In the genomic region with DNA sequence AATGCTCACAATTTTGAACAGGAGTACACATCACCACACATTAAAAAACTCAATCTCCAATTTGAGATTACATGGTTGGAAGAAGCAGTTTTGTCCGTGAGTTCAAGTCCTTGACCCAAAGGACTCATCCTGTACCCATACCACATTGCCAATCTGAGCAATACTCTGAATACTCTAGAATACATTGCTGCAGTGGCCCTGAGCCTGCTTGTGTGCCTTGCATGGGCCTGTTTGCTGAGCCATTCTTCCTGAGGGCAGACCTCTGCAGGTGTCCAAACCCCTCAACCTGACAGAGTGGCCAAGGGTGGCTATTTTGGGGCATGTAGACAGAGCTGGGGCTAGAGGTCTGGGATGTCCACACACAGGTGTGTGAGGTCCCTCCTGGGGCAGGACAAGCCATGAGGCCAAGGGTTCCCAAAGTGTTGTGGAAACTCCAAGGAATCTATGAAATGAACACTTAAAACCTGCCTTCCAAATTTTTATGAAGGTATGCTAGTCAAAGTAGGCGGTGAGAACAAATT, we compare ENCODE assay signal across 1 cellular context.
TF ChIP-seq lines count a peak whose summit lies in the region.

No MANE protein-coding gene starts in this region.

TF ChIP-seq in GM23338, 12 proteins besides CTCF, POLR2A, EP300 and RAD21 (continued from another document):
- TF ChIP-seq, protein P1, sequence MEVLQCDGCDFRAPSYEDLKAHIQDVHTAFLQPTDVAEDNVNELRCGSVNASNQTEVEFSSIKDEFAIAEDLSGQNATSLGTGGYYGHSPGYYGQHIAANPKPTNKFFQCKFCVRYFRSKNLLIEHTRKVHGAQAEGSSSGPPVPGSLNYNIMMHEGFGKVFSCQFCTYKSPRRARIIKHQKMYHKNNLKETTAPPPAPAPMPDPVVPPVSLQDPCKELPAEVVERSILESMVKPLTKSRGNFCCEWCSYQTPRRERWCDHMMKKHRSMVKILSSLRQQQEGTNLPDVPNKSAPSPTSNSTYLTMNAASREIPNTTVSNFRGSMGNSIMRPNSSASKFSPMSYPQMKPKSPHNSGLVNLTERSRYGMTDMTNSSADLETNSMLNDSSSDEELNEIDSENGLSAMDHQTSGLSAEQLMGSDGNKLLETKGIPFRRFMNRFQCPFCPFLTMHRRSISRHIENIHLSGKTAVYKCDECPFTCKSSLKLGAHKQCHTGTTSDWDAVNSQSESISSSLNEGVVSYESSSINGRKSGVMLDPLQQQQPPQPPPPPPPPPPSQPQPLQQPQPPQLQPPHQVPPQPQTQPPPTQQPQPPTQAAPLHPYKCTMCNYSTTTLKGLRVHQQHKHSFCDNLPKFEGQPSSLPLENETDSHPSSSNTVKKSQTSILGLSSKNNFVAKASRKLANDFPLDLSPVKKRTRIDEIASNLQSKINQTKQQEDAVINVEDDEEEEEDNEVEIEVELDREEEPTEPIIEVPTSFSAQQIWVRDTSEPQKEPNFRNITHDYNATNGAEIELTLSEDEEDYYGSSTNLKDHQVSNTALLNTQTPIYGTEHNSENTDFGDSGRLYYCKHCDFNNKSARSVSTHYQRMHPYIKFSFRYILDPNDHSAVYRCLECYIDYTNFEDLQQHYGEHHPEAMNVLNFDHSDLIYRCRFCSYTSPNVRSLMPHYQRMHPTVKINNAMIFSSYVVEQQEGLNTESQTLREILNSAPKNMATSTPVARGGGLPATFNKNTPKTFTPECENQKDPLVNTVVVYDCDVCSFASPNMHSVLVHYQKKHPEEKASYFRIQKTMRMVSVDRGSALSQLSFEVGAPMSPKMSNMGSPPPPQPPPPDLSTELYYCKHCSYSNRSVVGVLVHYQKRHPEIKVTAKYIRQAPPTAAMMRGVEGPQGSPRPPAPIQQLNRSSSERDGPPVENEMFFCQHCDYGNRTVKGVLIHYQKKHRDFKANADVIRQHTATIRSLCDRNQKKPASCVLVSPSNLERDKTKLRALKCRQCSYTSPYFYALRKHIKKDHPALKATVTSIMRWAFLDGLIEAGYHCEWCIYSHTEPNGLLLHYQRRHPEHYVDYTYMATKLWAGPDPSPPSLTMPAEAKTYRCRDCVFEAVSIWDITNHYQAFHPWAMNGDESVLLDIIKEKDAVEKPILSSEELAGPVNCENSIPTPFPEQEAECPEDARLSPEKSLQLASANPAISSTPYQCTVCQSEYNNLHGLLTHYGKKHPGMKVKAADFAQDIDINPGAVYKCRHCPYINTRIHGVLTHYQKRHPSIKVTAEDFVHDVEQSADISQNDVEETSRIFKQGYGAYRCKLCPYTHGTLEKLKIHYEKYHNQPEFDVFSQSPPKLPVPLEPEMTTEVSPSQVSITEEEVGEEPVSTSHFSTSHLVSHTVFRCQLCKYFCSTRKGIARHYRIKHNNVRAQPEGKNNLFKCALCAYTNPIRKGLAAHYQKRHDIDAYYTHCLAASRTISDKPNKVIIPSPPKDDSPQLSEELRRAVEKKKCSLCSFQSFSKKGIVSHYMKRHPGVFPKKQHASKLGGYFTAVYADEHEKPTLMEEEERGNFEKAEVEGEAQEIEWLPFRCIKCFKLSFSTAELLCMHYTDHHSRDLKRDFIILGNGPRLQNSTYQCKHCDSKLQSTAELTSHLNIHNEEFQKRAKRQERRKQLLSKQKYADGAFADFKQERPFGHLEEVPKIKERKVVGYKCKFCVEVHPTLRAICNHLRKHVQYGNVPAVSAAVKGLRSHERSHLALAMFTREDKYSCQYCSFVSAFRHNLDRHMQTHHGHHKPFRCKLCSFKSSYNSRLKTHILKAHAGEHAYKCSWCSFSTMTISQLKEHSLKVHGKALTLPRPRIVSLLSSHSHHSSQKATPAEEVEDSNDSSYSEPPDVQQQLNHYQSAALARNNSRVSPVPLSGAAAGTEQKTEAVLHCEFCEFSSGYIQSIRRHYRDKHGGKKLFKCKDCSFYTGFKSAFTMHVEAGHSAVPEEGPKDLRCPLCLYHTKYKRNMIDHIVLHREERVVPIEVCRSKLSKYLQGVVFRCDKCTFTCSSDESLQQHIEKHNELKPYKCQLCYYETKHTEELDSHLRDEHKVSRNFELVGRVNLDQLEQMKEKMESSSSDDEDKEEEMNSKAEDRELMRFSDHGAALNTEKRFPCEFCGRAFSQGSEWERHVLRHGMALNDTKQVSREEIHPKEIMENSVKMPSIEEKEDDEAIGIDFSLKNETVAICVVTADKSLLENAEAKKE (CRISPR knock-in tag; IDR thresholded peaks at IDR 0.05) = no peak
- no peak for TF ChIP-seq NANOG (IDR thresholded peaks at IDR 0.05; ENCODE audit: borderline replicate concordance)
- no peak for TF ChIP-seq STAT1 (IDR thresholded peaks at IDR 0.05; ENCODE audit: unreplicated experiment)
- no peak for TF ChIP-seq POLR2AphosphoS5 (IDR thresholded peaks at IDR 0.05; ENCODE audit: low read depth)
- TF ChIP-seq JUNB (IDR thresholded peaks at IDR 0.05; ENCODE audit: unreplicated experiment) = no peak
- TF ChIP-seq EZH2 (IDR thresholded peaks at IDR 0.05; ENCODE audit: low read depth, unreplicated experiment) = no peak
- no peak for TF ChIP-seq ZNF331 (CRISPR knock-in tag; IDR thresholded peaks at IDR 0.05; ENCODE audit: low read depth)
- TF ChIP-seq EZH2phosphoT487 (IDR thresholded peaks at IDR 0.05; ENCODE audit: unreplicated experiment) = no peak
- TF ChIP-seq ZNF114 (CRISPR knock-in tag; IDR thresholded peaks at IDR 0.05) = no peak
- TF ChIP-seq, protein P2, sequence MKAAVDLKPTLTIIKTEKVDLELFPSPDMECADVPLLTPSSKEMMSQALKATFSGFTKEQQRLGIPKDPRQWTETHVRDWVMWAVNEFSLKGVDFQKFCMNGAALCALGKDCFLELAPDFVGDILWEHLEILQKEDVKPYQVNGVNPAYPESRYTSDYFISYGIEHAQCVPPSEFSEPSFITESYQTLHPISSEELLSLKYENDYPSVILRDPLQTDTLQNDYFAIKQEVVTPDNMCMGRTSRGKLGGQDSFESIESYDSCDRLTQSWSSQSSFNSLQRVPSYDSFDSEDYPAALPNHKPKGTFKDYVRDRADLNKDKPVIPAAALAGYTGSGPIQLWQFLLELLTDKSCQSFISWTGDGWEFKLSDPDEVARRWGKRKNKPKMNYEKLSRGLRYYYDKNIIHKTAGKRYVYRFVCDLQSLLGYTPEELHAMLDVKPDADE (IDR thresholded peaks at IDR 0.05) = no peak
- TF ChIP-seq CREB1 (CRISPR knock-in tag; IDR thresholded peaks at IDR 0.05; ENCODE audit: low read depth) = no peak
